Comparison of ENCODE assay signal across 13 cellular contexts in genomic region chr14:77988966-77989365, GRCh38.
A peak's percentile ranks its signal among the peaks of the same experiment; 100 is the strongest.
DNase-seq lines count a peak whose midpoint lies in the region; ATAC-seq and TF ChIP-seq lines count a peak whose summit lies in the region.
"Had no signal": no experiment of that assay in that cellular context is flagged by ENCODE, and none has a peak within 500 bp of the region (broad histone marks: within the 10 kb centered on the region; RNA-seq: fewer than 3 reads in every experiment).

No MANE protein-coding gene starts in this region.

- intact Hi-C loops in breast epithelium (cut with DNase I; ENCODE audit: low total_unique reads): no loop called here
- intact Hi-C loops in CD14-positive monocyte (cut with micrococcal nuclease): no loop called here

- TF ChIP-seq CTCF in breast epithelium (IDR thresholded peaks at IDR 0.05) (no peak), CD14-positive monocyte (IDR thresholded peaks at IDR 0.05) (no peak)

- H3K4me3 Mint-ChIP-seq in stimulated activated memory B cell treated with anti-CD40 and anti-IgM and Interleukin-4, amounts not matched to agents 10 μg/mL and 1 μg/mL and 100 μg/mL, for 72 hours: no peak overlapping the region
- H3K4me3 Mint-ChIP-seq in CD14-positive monocyte: no peak overlapping the region

- H3K27me3 ChIP-seq in breast epithelium: no peaks in the 10 kb centered on the region
- H3K27me3 ChIP-seq in skeletal muscle tissue (ENCODE audit: control insufficient read depth in 3 of 3, insufficient read depth in 3 of 3, low read length in 3 of 3): peaks cover 0 to 2% (median 0%) of the 10 kb centered on the region in 3 donors
- H3K27me3 ChIP-seq: cardiac muscle cell, vagina had no signal

- H3K27me3 Mint-ChIP-seq in stimulated activated memory B cell treated with anti-CD40 and anti-IgM and Interleukin-4, amounts not matched to agents 10 μg/mL and 1 μg/mL and 100 μg/mL, for 72 hours: peaks cover 11% of the 10 kb centered on the region
- peaks cover 0 to 5% (median 0%) of the 10 kb centered on the region in 3 donors for H3K27me3 Mint-ChIP-seq in CD14-positive monocyte (ENCODE audit: low read depth in 3 of 3)

- H3K4me1 ChIP-seq in breast epithelium: no peaks in the 10 kb centered on the region
- H3K4me1 ChIP-seq in skeletal muscle tissue (ENCODE audit: control insufficient read depth in 3 of 3, insufficient read depth in 3 of 3, low read length in 3 of 3): peaks cover 5 to 11% (median 6%) of the 10 kb centered on the region in 3 donors
- H3K4me1 ChIP-seq: vagina had no signal

- H3K27ac ChIP-seq in breast epithelium (peak overlapping the region; percentile 48 to 66), skeletal muscle tissue (ENCODE audit: low read depth, low read length) (peak overlapping the region; percentile 64)
- H3K27ac ChIP-seq: cardiac muscle cell, vagina had no signal

- H3K36me3 Mint-ChIP-seq in stimulated activated memory B cell treated with anti-CD40 and anti-IgM and Interleukin-4, amounts not matched to agents 10 μg/mL and 1 μg/mL and 100 μg/mL, for 72 hours: no peaks in the 10 kb centered on the region
- no peaks in the 10 kb centered on the region for H3K36me3 Mint-ChIP-seq in CD14-positive monocyte

- H3K4me3 ChIP-seq in breast epithelium (no peak overlapping the region), skeletal muscle tissue (ENCODE audit: low read length in 3 of 3) (no peak overlapping the region)
- H3K4me3 ChIP-seq: cardiac muscle cell, vagina had no signal

- no peaks in the 10 kb centered on the region for H3K36me3 ChIP-seq in breast epithelium
- H3K36me3 ChIP-seq in skeletal muscle tissue (ENCODE audit: control insufficient read depth in 3 of 3, insufficient read depth in 3 of 3, low read length in 3 of 3): no peaks in the 10 kb centered on the region
- H3K36me3 ChIP-seq: cardiac muscle cell, vagina had no signal

- DNase-seq in GOT3 (lab: John Stamatoyannopoulos, UW) (peak; percentile 24), breast epithelium (ENCODE audit: low spot score in 2 of 2) (no peak), hepatic stellate cell (ENCODE audit: low spot score) (peak; percentile 32), NCI-H446 treated with DMSO at 0.1 percent for 48 hours (lab: John Stamatoyannopoulos, UW) (no peak), CD14-positive monocyte (ENCODE audit: low spot score) (no peak), NCI-H69 (lab: John Stamatoyannopoulos, UW) (no peak)
- DNase-seq: GF-D8, kidney, NCI-H1092 treated with DMSO at 0.1 percent for 48 hours had no signal

- H3K9me3 Mint-ChIP-seq in stimulated activated memory B cell treated with anti-CD40 and anti-IgM and Interleukin-4, amounts not matched to agents 10 μg/mL and 1 μg/mL and 100 μg/mL, for 72 hours: no peaks in the 10 kb centered on the region
- H3K9me3 Mint-ChIP-seq in CD14-positive monocyte: peaks cover 0 to 5% (median 3%) of the 10 kb centered on the region in 7 donors

- no peaks in the 10 kb centered on the region for H3K4me1 Mint-ChIP-seq in stimulated activated memory B cell treated with anti-CD40 and anti-IgM and Interleukin-4, amounts not matched to agents 10 μg/mL and 1 μg/mL and 100 μg/mL, for 72 hours
- peaks cover 3% of the 10 kb centered on the region for H3K4me1 Mint-ChIP-seq in CD14-positive monocyte

- no peak overlapping the region for H3K27ac Mint-ChIP-seq in stimulated activated memory B cell treated with anti-CD40 and anti-IgM and Interleukin-4, amounts not matched to agents 10 μg/mL and 1 μg/mL and 100 μg/mL, for 72 hours
- no peak overlapping the region for H3K27ac Mint-ChIP-seq in CD14-positive monocyte

- H3K9ac ChIP-seq in skeletal muscle tissue (ENCODE audit: low read depth in 1 of 3, low read length in 3 of 3): no peak overlapping the region

- H3K9me3 ChIP-seq in breast epithelium (no peaks in the 10 kb centered on the region), skeletal muscle tissue (ENCODE audit: control insufficient read depth in 3 of 3, low read length in 3 of 3) (no peaks in the 10 kb centered on the region)
- H3K9me3 ChIP-seq: vagina had no signal

- ATAC-seq in stimulated activated memory B cell treated with anti-CD40 and anti-IgM and Interleukin-4, amounts not matched to agents 10 μg/mL and 1 μg/mL and 100 μg/mL, for 72 hours: no peak

- no peak for TF ChIP-seq POLR2A in breast epithelium (IDR thresholded peaks at IDR 0.05)

Comparison
In these comparisons a context has a peak if more than half of its experiments do, and no peak if none do; other contexts are left out.
1. DNase-seq: peak in GOT3 (single experiment) and hepatic stellate cell (single experiment); none in breast epithelium (0 of 2), NCI-H446 treated with DMSO at 0.1 percent for 48 hours (single experiment), CD14-positive monocyte (single experiment) and NCI-H69 (single experiment).